ENCODE assay signal across 1 cellular context in the genomic region with DNA sequence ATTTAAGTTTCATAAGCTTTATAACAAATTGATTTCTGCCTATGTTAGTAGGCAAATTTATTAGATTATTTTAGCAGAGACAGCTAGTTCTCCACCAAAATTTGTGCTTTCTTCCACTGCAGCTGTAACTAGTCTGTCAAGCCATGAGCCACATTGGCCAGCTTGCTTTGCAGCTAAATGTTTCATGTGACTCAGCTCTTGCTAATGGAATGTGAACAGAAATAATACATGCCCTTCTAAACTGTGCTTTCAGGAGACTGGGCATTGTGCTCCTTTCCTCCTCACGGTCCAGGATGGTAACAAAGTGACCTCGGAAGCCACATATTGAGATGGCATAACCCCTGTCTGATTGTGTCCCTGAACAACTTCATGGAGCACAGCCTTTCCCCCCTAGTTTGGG.
TF ChIP-seq lines count a peak whose summit lies in the region.

No MANE protein-coding gene starts in this region.

TF ChIP-seq in GM23338, 12 proteins besides CTCF, POLR2A, EP300 and RAD21 (continued from another document):
- TF ChIP-seq, protein P1, sequence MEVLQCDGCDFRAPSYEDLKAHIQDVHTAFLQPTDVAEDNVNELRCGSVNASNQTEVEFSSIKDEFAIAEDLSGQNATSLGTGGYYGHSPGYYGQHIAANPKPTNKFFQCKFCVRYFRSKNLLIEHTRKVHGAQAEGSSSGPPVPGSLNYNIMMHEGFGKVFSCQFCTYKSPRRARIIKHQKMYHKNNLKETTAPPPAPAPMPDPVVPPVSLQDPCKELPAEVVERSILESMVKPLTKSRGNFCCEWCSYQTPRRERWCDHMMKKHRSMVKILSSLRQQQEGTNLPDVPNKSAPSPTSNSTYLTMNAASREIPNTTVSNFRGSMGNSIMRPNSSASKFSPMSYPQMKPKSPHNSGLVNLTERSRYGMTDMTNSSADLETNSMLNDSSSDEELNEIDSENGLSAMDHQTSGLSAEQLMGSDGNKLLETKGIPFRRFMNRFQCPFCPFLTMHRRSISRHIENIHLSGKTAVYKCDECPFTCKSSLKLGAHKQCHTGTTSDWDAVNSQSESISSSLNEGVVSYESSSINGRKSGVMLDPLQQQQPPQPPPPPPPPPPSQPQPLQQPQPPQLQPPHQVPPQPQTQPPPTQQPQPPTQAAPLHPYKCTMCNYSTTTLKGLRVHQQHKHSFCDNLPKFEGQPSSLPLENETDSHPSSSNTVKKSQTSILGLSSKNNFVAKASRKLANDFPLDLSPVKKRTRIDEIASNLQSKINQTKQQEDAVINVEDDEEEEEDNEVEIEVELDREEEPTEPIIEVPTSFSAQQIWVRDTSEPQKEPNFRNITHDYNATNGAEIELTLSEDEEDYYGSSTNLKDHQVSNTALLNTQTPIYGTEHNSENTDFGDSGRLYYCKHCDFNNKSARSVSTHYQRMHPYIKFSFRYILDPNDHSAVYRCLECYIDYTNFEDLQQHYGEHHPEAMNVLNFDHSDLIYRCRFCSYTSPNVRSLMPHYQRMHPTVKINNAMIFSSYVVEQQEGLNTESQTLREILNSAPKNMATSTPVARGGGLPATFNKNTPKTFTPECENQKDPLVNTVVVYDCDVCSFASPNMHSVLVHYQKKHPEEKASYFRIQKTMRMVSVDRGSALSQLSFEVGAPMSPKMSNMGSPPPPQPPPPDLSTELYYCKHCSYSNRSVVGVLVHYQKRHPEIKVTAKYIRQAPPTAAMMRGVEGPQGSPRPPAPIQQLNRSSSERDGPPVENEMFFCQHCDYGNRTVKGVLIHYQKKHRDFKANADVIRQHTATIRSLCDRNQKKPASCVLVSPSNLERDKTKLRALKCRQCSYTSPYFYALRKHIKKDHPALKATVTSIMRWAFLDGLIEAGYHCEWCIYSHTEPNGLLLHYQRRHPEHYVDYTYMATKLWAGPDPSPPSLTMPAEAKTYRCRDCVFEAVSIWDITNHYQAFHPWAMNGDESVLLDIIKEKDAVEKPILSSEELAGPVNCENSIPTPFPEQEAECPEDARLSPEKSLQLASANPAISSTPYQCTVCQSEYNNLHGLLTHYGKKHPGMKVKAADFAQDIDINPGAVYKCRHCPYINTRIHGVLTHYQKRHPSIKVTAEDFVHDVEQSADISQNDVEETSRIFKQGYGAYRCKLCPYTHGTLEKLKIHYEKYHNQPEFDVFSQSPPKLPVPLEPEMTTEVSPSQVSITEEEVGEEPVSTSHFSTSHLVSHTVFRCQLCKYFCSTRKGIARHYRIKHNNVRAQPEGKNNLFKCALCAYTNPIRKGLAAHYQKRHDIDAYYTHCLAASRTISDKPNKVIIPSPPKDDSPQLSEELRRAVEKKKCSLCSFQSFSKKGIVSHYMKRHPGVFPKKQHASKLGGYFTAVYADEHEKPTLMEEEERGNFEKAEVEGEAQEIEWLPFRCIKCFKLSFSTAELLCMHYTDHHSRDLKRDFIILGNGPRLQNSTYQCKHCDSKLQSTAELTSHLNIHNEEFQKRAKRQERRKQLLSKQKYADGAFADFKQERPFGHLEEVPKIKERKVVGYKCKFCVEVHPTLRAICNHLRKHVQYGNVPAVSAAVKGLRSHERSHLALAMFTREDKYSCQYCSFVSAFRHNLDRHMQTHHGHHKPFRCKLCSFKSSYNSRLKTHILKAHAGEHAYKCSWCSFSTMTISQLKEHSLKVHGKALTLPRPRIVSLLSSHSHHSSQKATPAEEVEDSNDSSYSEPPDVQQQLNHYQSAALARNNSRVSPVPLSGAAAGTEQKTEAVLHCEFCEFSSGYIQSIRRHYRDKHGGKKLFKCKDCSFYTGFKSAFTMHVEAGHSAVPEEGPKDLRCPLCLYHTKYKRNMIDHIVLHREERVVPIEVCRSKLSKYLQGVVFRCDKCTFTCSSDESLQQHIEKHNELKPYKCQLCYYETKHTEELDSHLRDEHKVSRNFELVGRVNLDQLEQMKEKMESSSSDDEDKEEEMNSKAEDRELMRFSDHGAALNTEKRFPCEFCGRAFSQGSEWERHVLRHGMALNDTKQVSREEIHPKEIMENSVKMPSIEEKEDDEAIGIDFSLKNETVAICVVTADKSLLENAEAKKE (CRISPR knock-in tag; IDR thresholded peaks at IDR 0.05): no peak
- TF ChIP-seq STAT1 (IDR thresholded peaks at IDR 0.05; ENCODE audit: unreplicated experiment) (no peak), CREB1 (CRISPR knock-in tag; IDR thresholded peaks at IDR 0.05; ENCODE audit: low read depth) (no peak), ZNF114 (CRISPR knock-in tag; IDR thresholded peaks at IDR 0.05) (no peak), NANOG (IDR thresholded peaks at IDR 0.05; ENCODE audit: borderline replicate concordance) (no peak), ZNF331 (CRISPR knock-in tag; IDR thresholded peaks at IDR 0.05; ENCODE audit: low read depth) (no peak)
- TF ChIP-seq, protein P2, sequence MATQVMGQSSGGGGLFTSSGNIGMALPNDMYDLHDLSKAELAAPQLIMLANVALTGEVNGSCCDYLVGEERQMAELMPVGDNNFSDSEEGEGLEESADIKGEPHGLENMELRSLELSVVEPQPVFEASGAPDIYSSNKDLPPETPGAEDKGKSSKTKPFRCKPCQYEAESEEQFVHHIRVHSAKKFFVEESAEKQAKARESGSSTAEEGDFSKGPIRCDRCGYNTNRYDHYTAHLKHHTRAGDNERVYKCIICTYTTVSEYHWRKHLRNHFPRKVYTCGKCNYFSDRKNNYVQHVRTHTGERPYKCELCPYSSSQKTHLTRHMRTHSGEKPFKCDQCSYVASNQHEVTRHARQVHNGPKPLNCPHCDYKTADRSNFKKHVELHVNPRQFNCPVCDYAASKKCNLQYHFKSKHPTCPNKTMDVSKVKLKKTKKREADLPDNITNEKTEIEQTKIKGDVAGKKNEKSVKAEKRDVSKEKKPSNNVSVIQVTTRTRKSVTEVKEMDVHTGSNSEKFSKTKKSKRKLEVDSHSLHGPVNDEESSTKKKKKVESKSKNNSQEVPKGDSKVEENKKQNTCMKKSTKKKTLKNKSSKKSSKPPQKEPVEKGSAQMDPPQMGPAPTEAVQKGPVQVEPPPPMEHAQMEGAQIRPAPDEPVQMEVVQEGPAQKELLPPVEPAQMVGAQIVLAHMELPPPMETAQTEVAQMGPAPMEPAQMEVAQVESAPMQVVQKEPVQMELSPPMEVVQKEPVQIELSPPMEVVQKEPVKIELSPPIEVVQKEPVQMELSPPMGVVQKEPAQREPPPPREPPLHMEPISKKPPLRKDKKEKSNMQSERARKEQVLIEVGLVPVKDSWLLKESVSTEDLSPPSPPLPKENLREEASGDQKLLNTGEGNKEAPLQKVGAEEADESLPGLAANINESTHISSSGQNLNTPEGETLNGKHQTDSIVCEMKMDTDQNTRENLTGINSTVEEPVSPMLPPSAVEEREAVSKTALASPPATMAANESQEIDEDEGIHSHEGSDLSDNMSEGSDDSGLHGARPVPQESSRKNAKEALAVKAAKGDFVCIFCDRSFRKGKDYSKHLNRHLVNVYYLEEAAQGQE (IDR thresholded peaks at IDR 0.05; ENCODE audit: unreplicated experiment): no peak
